In genomic region chr18:76476665-76477561, GRCh38 we compare ENCODE assay signal across 8 cellular contexts. TPM values are rescaled to one million over a fixed set of nuclear protein-coding genes. Genes with fewer than 3 reads are reported as not detected.
DNase-seq lines count a peak whose midpoint lies in the region; ATAC-seq and TF ChIP-seq lines count a peak whose summit lies in the region.

No MANE protein-coding gene starts in this region.

- TF ChIP-seq CTCF in adrenal gland (IDR thresholded peaks at IDR 0.05) (no peak), tibial artery (IDR thresholded peaks at IDR 0.05) (no peak)

- H3K4me1 ChIP-seq in adrenal gland (replicated peaks in 1 of 2) = peaks cover 23 to 63% of the 10 kb centered on the region in 2 donors
- H3K4me1 ChIP-seq in tibial artery = peaks cover 0 to 9% (median 0%) of the 10 kb centered on the region in 4 donors

- no peak for DNase-seq in adrenal gland
- peak; percentile 81 for DNase-seq in kidney glomerular epithelial cell (lab: John Stamatoyannopoulos, UW)
- DNase-seq in tibial artery = no peak
- DNase-seq in activated gamma-delta T cell (lab: John Stamatoyannopoulos, UW) = no peak
- DNase-seq in NCI-H526 (lab: John Stamatoyannopoulos, UW) = no peak
- no peak for DNase-seq in activated effector memory CD4-positive, alpha-beta T cell treated with anti-CD3 and anti-CD28 coated beads, Interleukin-2, amount 50 U/mL, for 16 hours

- TF ChIP-seq POLR2A in adrenal gland (IDR thresholded peaks at IDR 0.05) = peak in 1 of 2 donors; percentile 74

- 14 to 20% (median 19%) methylated on average over 16 of the region's 16 CpGs for WGBS in adrenal gland, 4 donors

- H3K9me3 ChIP-seq in adrenal gland (replicated peaks in 1 of 3) (no peaks in the 10 kb centered on the region), tibial artery (no peaks in the 10 kb centered on the region)

- ATAC-seq in GM19023 (IDR thresholded peaks at IDR 0.05; ENCODE audit: unreplicated experiment) (peak; percentile 51), HG03439 (IDR thresholded peaks at IDR 0.05; ENCODE audit: unreplicated experiment) (peak; percentile 53)

- intact Hi-C loops in adrenal gland (cut with DNase I) = no loop called here
- intact Hi-C loops in tibial artery (cut with DNase I; ENCODE audit: low total_unique reads) = no loop called here

- H3K27ac ChIP-seq in adrenal gland (peak overlapping the region; percentile 42 to 96 (median 78)), tibial artery (peak overlapping the region; percentile 17 to 30)

- no peaks in the 10 kb centered on the region for H3K36me3 ChIP-seq in adrenal gland (replicated peaks in 1 of 2)
- H3K36me3 ChIP-seq in tibial artery = no peaks in the 10 kb centered on the region

- H3K4me3 ChIP-seq in adrenal gland = peak overlapping the region in 2 of 4 donors; percentile 14 to 54
- H3K4me3 ChIP-seq in tibial artery = peak overlapping the region; percentile 18 to 32

- H3K27me3 ChIP-seq in adrenal gland (no peaks in the 10 kb centered on the region), tibial artery (peaks cover 0 to 11% of the 10 kb centered on the region in 2 donors)

RNA-seq across cellular contexts. Expression of gene ZNF516, which starts 18.1 kb away (rescaled TPM):
- total RNA-seq in adrenal gland = 10 to 100 TPM; 23.8 to 60.1 (median 36.2) TPM
- 10 to 100 TPM in 2 of 3 donors, 1 to 10 TPM in 1; 8.6 to 18.0 (median 15.0) TPM for polyA plus RNA-seq in adrenal gland
